8 cellular contexts compared by ENCODE assay signal in the genomic region with DNA sequence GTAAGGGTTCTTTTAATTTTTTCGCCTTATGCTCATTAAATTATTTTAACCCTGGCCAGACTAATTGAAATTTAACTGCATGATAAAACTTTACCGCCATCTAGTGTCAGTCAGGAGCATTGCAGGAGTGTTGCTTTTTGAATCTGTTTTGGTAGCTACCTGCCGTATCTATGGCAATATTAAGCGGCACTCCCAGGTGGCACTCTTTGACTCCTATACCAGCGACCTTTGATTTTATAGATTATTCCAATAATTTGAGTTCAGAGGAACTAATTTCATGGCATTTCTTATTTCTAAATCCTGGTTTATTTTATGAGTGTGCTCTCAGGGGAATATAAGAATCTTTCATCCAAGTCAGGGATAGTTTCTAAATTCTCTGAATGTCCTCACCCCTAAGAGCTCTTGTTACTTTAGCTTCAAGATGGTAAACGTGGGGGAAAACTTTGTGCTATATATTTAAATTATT.
DNase-seq lines count a peak whose midpoint lies in the region; ATAC-seq and TF ChIP-seq lines count a peak whose summit lies in the region.

No MANE protein-coding gene starts in this region.

- H3K27ac ChIP-seq in liver (ENCODE audit: low read depth in 1 of 2, low read length in 2 of 2), result no peak overlapping the region

- 2% methylated on average over 6 of the region's 6 CpGs for WGBS in liver

- ATAC-seq in GM19463 (IDR thresholded peaks at IDR 0.05; ENCODE audit: unreplicated experiment) (peak; percentile 45), SK-N-SH treated with all-trans-retinoic acid at 6 μM for 48 hours (peak; percentile 15; the same call in 2 of the 3 replicates)

- H3K27ac Mint-ChIP-seq in Caco-2 (ENCODE audit: unreplicated experiment), result peak overlapping the region; percentile 26

- POLR2A ChIA-PET in Caco-2 (lab: Charles Lee), result interaction anchor here (0.9 to 1.5 kb wide), 6 partner anchors 59 to 451 kb away, joined by 3 to 5 read pairs (median 4); a partner anchor contains a TSS

- H3K36me3 ChIP-seq in Caco-2 (ENCODE audit: control insufficient read depth, insufficient read depth, low read length), result no peaks in the 10 kb centered on the region
- H3K36me3 ChIP-seq in liver (ENCODE audit: control insufficient read depth in 4 of 4, insufficient read depth in 3 of 4, low read depth in 1 of 4, low read length in 3 of 4), result no peaks in the 10 kb centered on the region

- DNase-seq in Caco-2 (peak; percentile 74 to 84), M059J (ENCODE audit: low read depth) (peak; percentile 58), cardiac fibroblast (ENCODE audit: low read depth in 2 of 2) (peak; percentile 65 to 66), islet precursor cell (no peak)
- DNase-seq in stimulated activated CD8-positive, alpha-beta memory T cell treated with anti-CD3 and anti-CD28 coated beads, Interleukin-4, amount 100 ng/mL, for 4 hours (ENCODE audit: low read depth in 2 of 2, low spot score in 1 of 2), result peak; percentile 7 to 16

- H3K4me1 ChIP-seq in Caco-2 (peaks cover 31% of the 10 kb centered on the region), liver (ENCODE audit: control insufficient read depth in 4 of 4, insufficient read depth in 4 of 4, low read length in 3 of 4) (peaks cover 0 to 28% (median 19%) of the 10 kb centered on the region in 4 donors)

- H3K27me3 ChIP-seq in Caco-2 (replicated peaks; ENCODE audit: control insufficient read depth, insufficient read depth, low read length), result no peaks in the 10 kb centered on the region
- no peaks in the 10 kb centered on the region for H3K27me3 ChIP-seq in liver (ENCODE audit: control insufficient read depth in 4 of 4, insufficient read depth in 4 of 4, low read length in 3 of 4)

- TF ChIP-seq CTCF in Caco-2 (IDR thresholded peaks at IDR 0.05; ENCODE audit: insufficient read depth in 1 of 2, low read depth in 1 of 2, low read length in 1 of 2, severe bottlenecking in 1 of 2, unreplicated experiment in 1 of 2), result peak; percentile 99
- peak; percentile 92 for TF ChIP-seq CTCF in cardiac fibroblast (IDR thresholded peaks at IDR 0.05; ENCODE audit: low read depth, low read length)
- peak; percentile 99 for TF ChIP-seq CTCF in liver (IDR thresholded peaks at IDR 0.05; ENCODE audit: low read depth, low read length, missing input control)

- no TSS peak for BruUV-seq in Caco-2 (replicated peaks; lab: Mats Ljungman, UMichigan)

- H3K4me3 ChIP-seq in Caco-2 (ENCODE audit: low read depth, low read length), result no peak overlapping the region
- no peak overlapping the region for H3K4me3 ChIP-seq in cardiac fibroblast (replicated peaks in 1 of 2; ENCODE audit: low read depth in 2 of 2, low read length in 2 of 2)
- no peak overlapping the region for H3K4me3 ChIP-seq in liver (ENCODE audit: low read depth in 1 of 3, low read length in 3 of 3)

- peaks cover 5% of the 10 kb centered on the region for H3K36me3 Mint-ChIP-seq in Caco-2 (ENCODE audit: insufficient read depth, unreplicated experiment)

- CTCF ChIA-PET in Caco-2 (lab: Charles Lee), result interaction anchor here (0.5 to 3.7 kb wide), 43 partner anchors 8 to 903 kb away, joined by 3 to 67 read pairs (median 4); a partner anchor contains a TSS

- H3K27me3 Mint-ChIP-seq in Caco-2 (ENCODE audit: insufficient read depth, unreplicated experiment), result no peaks in the 10 kb centered on the region

- no peak overlapping the region for H3K4me3 Mint-ChIP-seq in Caco-2 (ENCODE audit: unreplicated experiment)

- intact Hi-C loops in Caco-2 (cut with micrococcal nuclease; ENCODE audit: unreplicated experiment), result loop anchor here (1.0 to 5.0 kb wide), 7 partner anchors 18 to 554 kb away; a partner anchor contains a TSS

- H3K9ac ChIP-seq in liver (ENCODE audit: low read depth in 1 of 2, low read length in 2 of 2), result peak overlapping the region in 1 of 2 donors; percentile 71

- TF ChIP-seq RAD21 in liver (IDR thresholded peaks at IDR 0.05), result peak; percentile 96 to 99

- H3K4me1 Mint-ChIP-seq in Caco-2 (ENCODE audit: low read depth, unreplicated experiment), result peaks cover 23% of the 10 kb centered on the region

- H3K9me3 ChIP-seq in Caco-2 (no peaks in the 10 kb centered on the region), liver (ENCODE audit: control insufficient read depth in 4 of 4, low read length in 3 of 4) (no peaks in the 10 kb centered on the region)

- no peaks in the 10 kb centered on the region for H3K9me3 Mint-ChIP-seq in Caco-2 (ENCODE audit: unreplicated experiment)

TF ChIP-seq in SK-N-SH treated with all-trans-retinoic acid at 6 μM for 48 hours, 23 proteins besides CTCF, POLR2A, EP300 and RAD21:
- TF ChIP-seq, protein P1, sequence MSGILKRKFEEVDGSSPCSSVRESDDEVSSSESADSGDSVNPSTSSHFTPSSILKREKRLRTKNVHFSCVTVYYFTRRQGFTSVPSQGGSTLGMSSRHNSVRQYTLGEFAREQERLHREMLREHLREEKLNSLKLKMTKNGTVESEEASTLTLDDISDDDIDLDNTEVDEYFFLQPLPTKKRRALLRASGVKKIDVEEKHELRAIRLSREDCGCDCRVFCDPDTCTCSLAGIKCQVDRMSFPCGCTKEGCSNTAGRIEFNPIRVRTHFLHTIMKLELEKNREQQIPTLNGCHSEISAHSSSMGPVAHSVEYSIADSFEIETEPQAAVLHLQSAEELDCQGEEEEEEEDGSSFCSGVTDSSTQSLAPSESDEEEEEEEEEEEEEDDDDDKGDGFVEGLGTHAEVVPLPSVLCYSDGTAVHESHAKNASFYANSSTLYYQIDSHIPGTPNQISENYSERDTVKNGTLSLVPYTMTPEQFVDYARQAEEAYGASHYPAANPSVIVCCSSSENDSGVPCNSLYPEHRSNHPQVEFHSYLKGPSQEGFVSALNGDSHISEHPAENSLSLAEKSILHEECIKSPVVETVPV (CRISPR knock-in tag; IDR thresholded peaks at IDR 0.05), result no peak
- TF ChIP-seq ESRRG (CRISPR knock-in tag; IDR thresholded peaks at IDR 0.05), result no peak
- no peak for TF ChIP-seq ISL1 (CRISPR knock-in tag; IDR thresholded peaks at IDR 0.05)
- TF ChIP-seq ZNF70 (CRISPR knock-in tag; IDR thresholded peaks at IDR 0.05), result no peak
- TF ChIP-seq, protein P2, sequence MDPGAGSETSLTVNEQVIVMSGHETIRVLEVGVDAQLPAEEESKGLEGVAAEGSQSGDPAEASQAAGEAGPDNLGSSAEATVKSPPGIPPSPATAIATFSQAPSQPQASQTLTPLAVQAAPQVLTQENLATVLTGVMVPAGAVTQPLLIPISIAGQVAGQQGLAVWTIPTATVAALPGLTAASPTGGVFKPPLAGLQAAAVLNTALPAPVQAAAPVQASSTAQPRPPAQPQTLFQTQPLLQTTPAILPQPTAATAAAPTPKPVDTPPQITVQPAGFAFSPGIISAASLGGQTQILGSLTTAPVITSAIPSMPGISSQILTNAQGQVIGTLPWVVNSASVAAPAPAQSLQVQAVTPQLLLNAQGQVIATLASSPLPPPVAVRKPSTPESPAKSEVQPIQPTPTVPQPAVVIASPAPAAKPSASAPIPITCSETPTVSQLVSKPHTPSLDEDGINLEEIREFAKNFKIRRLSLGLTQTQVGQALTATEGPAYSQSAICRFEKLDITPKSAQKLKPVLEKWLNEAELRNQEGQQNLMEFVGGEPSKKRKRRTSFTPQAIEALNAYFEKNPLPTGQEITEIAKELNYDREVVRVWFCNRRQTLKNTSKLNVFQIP (CRISPR knock-in tag; IDR thresholded peaks at IDR 0.05; ENCODE audit: borderline replicate concordance, low read depth), result no peak

TF ChIP-seq in liver, 16 proteins besides CTCF, POLR2A, EP300 and RAD21 (continues in another document):
- TF ChIP-seq RXRA (IDR thresholded peaks at IDR 0.05), result peak; percentile 54 to 76
- TF ChIP-seq FOXA1 (IDR thresholded peaks at IDR 0.05), result no peak
- peak; percentile 22 for TF ChIP-seq FOXA2 (IDR thresholded peaks at IDR 0.05)
- TF ChIP-seq GABPA (IDR thresholded peaks at IDR 0.05 in 1 of 2, conservative IDR thresholded peaks at IDR 0.05 in 1 of 2), result no peak
- TF ChIP-seq, protein P3, sequence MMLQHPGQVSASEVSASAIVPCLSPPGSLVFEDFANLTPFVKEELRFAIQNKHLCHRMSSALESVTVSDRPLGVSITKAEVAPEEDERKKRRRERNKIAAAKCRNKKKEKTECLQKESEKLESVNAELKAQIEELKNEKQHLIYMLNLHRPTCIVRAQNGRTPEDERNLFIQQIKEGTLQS (IDR thresholded peaks at IDR 0.05), result no peak
- TF ChIP-seq, protein P4, sequence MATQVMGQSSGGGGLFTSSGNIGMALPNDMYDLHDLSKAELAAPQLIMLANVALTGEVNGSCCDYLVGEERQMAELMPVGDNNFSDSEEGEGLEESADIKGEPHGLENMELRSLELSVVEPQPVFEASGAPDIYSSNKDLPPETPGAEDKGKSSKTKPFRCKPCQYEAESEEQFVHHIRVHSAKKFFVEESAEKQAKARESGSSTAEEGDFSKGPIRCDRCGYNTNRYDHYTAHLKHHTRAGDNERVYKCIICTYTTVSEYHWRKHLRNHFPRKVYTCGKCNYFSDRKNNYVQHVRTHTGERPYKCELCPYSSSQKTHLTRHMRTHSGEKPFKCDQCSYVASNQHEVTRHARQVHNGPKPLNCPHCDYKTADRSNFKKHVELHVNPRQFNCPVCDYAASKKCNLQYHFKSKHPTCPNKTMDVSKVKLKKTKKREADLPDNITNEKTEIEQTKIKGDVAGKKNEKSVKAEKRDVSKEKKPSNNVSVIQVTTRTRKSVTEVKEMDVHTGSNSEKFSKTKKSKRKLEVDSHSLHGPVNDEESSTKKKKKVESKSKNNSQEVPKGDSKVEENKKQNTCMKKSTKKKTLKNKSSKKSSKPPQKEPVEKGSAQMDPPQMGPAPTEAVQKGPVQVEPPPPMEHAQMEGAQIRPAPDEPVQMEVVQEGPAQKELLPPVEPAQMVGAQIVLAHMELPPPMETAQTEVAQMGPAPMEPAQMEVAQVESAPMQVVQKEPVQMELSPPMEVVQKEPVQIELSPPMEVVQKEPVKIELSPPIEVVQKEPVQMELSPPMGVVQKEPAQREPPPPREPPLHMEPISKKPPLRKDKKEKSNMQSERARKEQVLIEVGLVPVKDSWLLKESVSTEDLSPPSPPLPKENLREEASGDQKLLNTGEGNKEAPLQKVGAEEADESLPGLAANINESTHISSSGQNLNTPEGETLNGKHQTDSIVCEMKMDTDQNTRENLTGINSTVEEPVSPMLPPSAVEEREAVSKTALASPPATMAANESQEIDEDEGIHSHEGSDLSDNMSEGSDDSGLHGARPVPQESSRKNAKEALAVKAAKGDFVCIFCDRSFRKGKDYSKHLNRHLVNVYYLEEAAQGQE (IDR thresholded peaks at IDR 0.05), result peak; percentile 45
- TF ChIP-seq TAF1 (conservative IDR thresholded peaks at IDR 0.05), result no peak
- TF ChIP-seq, protein P5, sequence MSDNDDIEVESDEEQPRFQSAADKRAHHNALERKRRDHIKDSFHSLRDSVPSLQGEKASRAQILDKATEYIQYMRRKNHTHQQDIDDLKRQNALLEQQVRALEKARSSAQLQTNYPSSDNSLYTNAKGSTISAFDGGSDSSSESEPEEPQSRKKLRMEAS (IDR thresholded peaks at IDR 0.05), result peak; percentile 28
- TF ChIP-seq SP1 (IDR thresholded peaks at IDR 0.05), result no peak
- TF ChIP-seq HNF4G (IDR thresholded peaks at IDR 0.05), result peak; percentile 48
- TF ChIP-seq YY1 (IDR thresholded peaks at IDR 0.05), result no peak
- no peak for TF ChIP-seq NR2F2 (IDR thresholded peaks at IDR 0.05)
- peak; percentile 75 to 86 for TF ChIP-seq HNF4A (conservative IDR thresholded peaks at IDR 0.05)
- TF ChIP-seq EGR1 (IDR thresholded peaks at IDR 0.05; ENCODE audit: low read depth in 2 of 2), result no peak
